Comparison of ENCODE assay signal across 9 cellular contexts in genomic region chr16:89599451-89599858, GRCh38. TPM values are rescaled to one million over a fixed set of nuclear protein-coding genes. Genes with fewer than 3 reads are reported as not detected.
DNase-seq lines count a peak whose midpoint lies in the region; ATAC-seq and TF ChIP-seq lines count a peak whose summit lies in the region.
"Had no signal": no experiment of that assay in that cellular context is flagged by ENCODE, and none has a peak within 500 bp of the region (broad histone marks: within the 10 kb centered on the region; RNA-seq: fewer than 3 reads in every experiment).

No MANE protein-coding gene starts in this region.

- no peak for TF ChIP-seq EP300 in stomach (IDR thresholded peaks at IDR 0.05)

- 32 to 47% (median 39%) methylated on average over 3 to 8 of the region's 8 CpGs for WGBS in stomach, 5 donors

- no peak overlapping the region for H3K27ac Mint-ChIP-seq in HFFc6

- H3K4me3 ChIP-seq in WI38 (ENCODE audit: low read depth, low read length): no peak overlapping the region
- H3K4me3 ChIP-seq in stomach: no peak overlapping the region
- H3K4me3 ChIP-seq: SK-N-MC had no signal

- H3K27me3 Mint-ChIP-seq in HFFc6 (ENCODE audit: insufficient read depth): no peaks in the 10 kb centered on the region

- H3K36me3 Mint-ChIP-seq in HFFc6 (ENCODE audit: low read depth): no peaks in the 10 kb centered on the region; the same call in 1 of the 2 replicates

- peak; percentile 14 for DNase-seq in DMS 273 treated with DMSO at 0.1 percent for 48 hours (lab: John Stamatoyannopoulos, UW)
- no peak for DNase-seq in HFFc6
- DNase-seq in left colon: peak in 1 of 2 donors; percentile 66
- DNase-seq in stomach: no peak
- no peak for DNase-seq in cortex of kidney (lab: John Stamatoyannopoulos, UW)
- DNase-seq in stimulated activated naive CD4-positive, alpha-beta T cell (lab: John Stamatoyannopoulos, UW): no peak

- peaks cover 0 to 15% (median 10%) of the 10 kb centered on the region in 4 donors for H3K4me1 ChIP-seq in stomach

- ATAC-seq in left colon (peak; percentile 86), HG02678 (IDR thresholded peaks at IDR 0.05; ENCODE audit: unreplicated experiment) (no peak)

- no peak overlapping the region for H3K27ac ChIP-seq in stomach
- H3K27ac ChIP-seq: SK-N-MC had no signal

- no peaks in the 10 kb centered on the region for H3K9me3 Mint-ChIP-seq in HFFc6

- H3K4me3 Mint-ChIP-seq in HFFc6: no peak overlapping the region

- no peaks in the 10 kb centered on the region for H3K9me3 ChIP-seq in stomach

- no peak for TF ChIP-seq POLR2A in stomach (IDR thresholded peaks at IDR 0.05)

- H3K27me3 ChIP-seq in stomach: peaks cover 0 to 23% (median 5%) of the 10 kb centered on the region in 3 donors

- H3K4me1 Mint-ChIP-seq in HFFc6 (ENCODE audit: low read depth): peaks cover 20% of the 10 kb centered on the region

- H3K36me3 ChIP-seq in stomach: no peaks in the 10 kb centered on the region

- intact Hi-C loops in left colon (cut with DNase I, micrococcal nuclease) (no loop called here), stomach (cut with DNase I; ENCODE audit: low total_unique reads) (no loop called here)

- peak; percentile 63 for TF ChIP-seq CTCF in HFFc6 (IDR thresholded peaks at IDR 0.05)
- peak; percentile 27; the same call in 1 of the 2 replicates for TF ChIP-seq CTCF in WI38 (IDR thresholded peaks at IDR 0.05; ENCODE audit: low read depth, low read length)
- TF ChIP-seq CTCF in stomach (IDR thresholded peaks at IDR 0.05): no peak

RNA-seq across cellular contexts. Expression of gene DPEP1, which starts 14.0 kb away (rescaled TPM):
- not detected for total RNA-seq in HFFc6 (2021; fragmentation: NEBNext Ultra II Directional; extraction: Animal tissue kit (Norgen Biotek cat#: 25700))
- 1 to 10 TPM in 1 of 2 donors, under 1 TPM in 1; 0.73 to 4.4 TPM for total RNA-seq in left colon
- 10 to 100 TPM in 1 of 5 donors, 1 to 10 TPM in 1, under 1 TPM in 1, not detected in 2; 0.58 to 12.3 (median 4.8) TPM for total RNA-seq in stomach
- 1 to 10 TPM in 1 of 3 donors, under 1 TPM in 2; 0.23 to 1.4 (median 0.62) TPM for polyA plus RNA-seq in stomach

RNA-seq across cellular contexts. Expression of gene CPNE7, which starts 23.9 kb away (rescaled TPM):
- 10 to 100 TPM; 17.6 to 22.2 (median 19.3) TPM for total RNA-seq in HFFc6 (2021; fragmentation: NEBNext Ultra II Directional; extraction: Animal tissue kit (Norgen Biotek cat#: 25700))
- under 1 TPM; 0.73 to 0.92 TPM for total RNA-seq in left colon
- total RNA-seq in stomach: 1 to 10 TPM in 4 of 5 donors, not detected in 1; 1.6 to 6.2 (median 1.9) TPM
- 1 to 10 TPM in 2 of 3 donors, under 1 TPM in 1; 0.92 to 3.8 (median 1.3) TPM for polyA plus RNA-seq in stomach

RNA-seq across cellular contexts. Expression of gene RPL13, which starts 39.0 kb away (rescaled TPM):
- total RNA-seq in HFFc6 (2021; fragmentation: NEBNext Ultra II Directional; extraction: Animal tissue kit (Norgen Biotek cat#: 25700)): 1,000 to 10,000 TPM; 1,572 to 1,808 (median 1,628) TPM
- 1,000 to 10,000 TPM; 1,613 to 1,684 TPM for total RNA-seq in left colon
- 1,000 to 10,000 TPM; 2,053 to 4,705 (median 3,295) TPM for total RNA-seq in stomach
- over 10,000 TPM in 1 of 3 donors, 1,000 to 10,000 TPM in 2; 7,322 to 10,054 (median 9,037) TPM for polyA plus RNA-seq in stomach

RNA-seq across cellular contexts. Expression of gene CHMP1A, which starts 58.1 kb away (rescaled TPM):
- total RNA-seq in HFFc6 (2021; fragmentation: NEBNext Ultra II Directional; extraction: Animal tissue kit (Norgen Biotek cat#: 25700)): 10 to 100 TPM; 85.6 to 93.1 (median 87.2) TPM
- total RNA-seq in left colon (100 to 1,000 TPM; 154 to 157 TPM), stomach (100 to 1,000 TPM in 1 of 5 donors, 10 to 100 TPM in 4; 20.1 to 146 (median 61.7) TPM)
- polyA plus RNA-seq in stomach: 100 to 1,000 TPM in 1 of 3 donors, 10 to 100 TPM in 2; 56.4 to 106 (median 62.1) TPM

RNA-seq across cellular contexts. Expression of gene SPATA33, which starts 58.2 kb away (rescaled TPM):
- 10 to 100 TPM in 1 of 6 experiments, 1 to 10 TPM in 5; 6.3 to 10.1 (median 7.8) TPM for total RNA-seq in HFFc6 (2021; fragmentation: NEBNext Ultra II Directional; extraction: Animal tissue kit (Norgen Biotek cat#: 25700))
- total RNA-seq in left colon (1 to 10 TPM; 7.1 to 9.1 TPM), stomach (100 to 1,000 TPM in 1 of 5 donors, 10 to 100 TPM in 2, 1 to 10 TPM in 2; 3.2 to 181 (median 12.3) TPM)
- 10 to 100 TPM in 1 of 3 donors, 1 to 10 TPM in 2; 6.4 to 21.2 (median 9.9) TPM for polyA plus RNA-seq in stomach

Comparison
In these comparisons a context has a peak if more than half of its experiments do, and no peak if none do; other contexts are left out.
1. CTCF ChIP-seq: peak in HFFc6 (single experiment) and WI38 (single experiment); none in stomach (0 of 7).